In genomic region chr2:140457483-140457882, GRCh38 we compare ENCODE assay signal across 26 cellular contexts.
DNase-seq lines count a peak whose midpoint lies in the region; ATAC-seq and TF ChIP-seq lines count a peak whose summit lies in the region.
"Had no signal": no experiment of that assay in that cellular context is flagged by ENCODE, and none has a peak within 500 bp of the region (broad histone marks: within the 10 kb centered on the region; RNA-seq: fewer than 3 reads in every experiment).

No MANE protein-coding gene starts in this region.

- H3K9me3 Mint-ChIP-seq in CD4-positive, alpha-beta memory T cell: peaks cover 0 to 7% (median under 1%) of the 10 kb centered on the region in 8 donors
- H3K9me3 Mint-ChIP-seq in T-cell: peaks cover 0 to 6% (median 4%) of the 10 kb centered on the region in 3 donors

- no peaks in the 10 kb centered on the region for H3K9me3 ChIP-seq in CD4-positive, alpha-beta memory T cell (ENCODE audit: control insufficient read depth in 1 of 2, low read length in 2 of 2)
- H3K9me3 ChIP-seq: A549, BE2C, MG63, ovary, right lobe of liver, upper lobe of left lung had no signal

- TF ChIP-seq CTCF in choroid plexus epithelial cell (conservative IDR thresholded peaks at IDR 0.05; ENCODE audit: low read depth, low read length) (no peak), retinal pigment epithelial cell (conservative IDR thresholded peaks at IDR 0.05; ENCODE audit: low read depth, low read length) (no peak)

- no peaks in the 10 kb centered on the region for H3K36me3 ChIP-seq in CD4-positive, alpha-beta memory T cell (ENCODE audit: insufficient read depth, low read length)
- H3K36me3 ChIP-seq: BE2C, MG63, ovary, right lobe of liver, upper lobe of left lung had no signal

- H3K4me3 Mint-ChIP-seq in CD4-positive, alpha-beta memory T cell: no peak overlapping the region
- H3K4me3 Mint-ChIP-seq in T-cell: no peak overlapping the region
- H3K4me3 Mint-ChIP-seq: activated CD8-positive, alpha-beta T cell treated with anti-CD3 and anti-CD28 coated beads, Interleukin-2, amount 10 ng/mL, durations not matched to agents 7 days and 5 days; IgD-negative memory B cell; natural killer cell treated with Interleukin-12 subunit alpha and Interleukin-12 subunit beta and Interleukin-15 and Interleukin-18, amount 100 ng/mL, for 72 hours had no signal

- no peaks in the 10 kb centered on the region for H3K27me3 ChIP-seq in CD4-positive, alpha-beta memory T cell (ENCODE audit: insufficient read depth, low read length)
- H3K27me3 ChIP-seq: BE2C, MG63, ovary, right lobe of liver, upper lobe of left lung had no signal

- ATAC-seq in T-cell (replicated peaks in 1 of 4): no peak
- ATAC-seq: A549; activated CD8-positive, alpha-beta T cell treated with anti-CD3 and anti-CD28 coated beads, Interleukin-2, amount 10 ng/mL, durations not matched to agents 7 days and 5 days; left lobe of liver; natural killer cell treated with Interleukin-12 subunit alpha and Interleukin-12 subunit beta and Interleukin-15 and Interleukin-18, amount 100 ng/mL, for 72 hours; right lobe of liver had no signal

- no peaks in the 10 kb centered on the region for H3K4me1 Mint-ChIP-seq in CD4-positive, alpha-beta memory T cell
- no peaks in the 10 kb centered on the region for H3K4me1 Mint-ChIP-seq in T-cell
- H3K4me1 Mint-ChIP-seq: IgD-negative memory B cell had no signal

- H3K27me3 Mint-ChIP-seq in CD4-positive, alpha-beta memory T cell: no peaks in the 10 kb centered on the region
- no peaks in the 10 kb centered on the region for H3K27me3 Mint-ChIP-seq in T-cell
- H3K27me3 Mint-ChIP-seq: IgD-negative memory B cell; natural killer cell treated with Interleukin-12 subunit alpha and Interleukin-12 subunit beta and Interleukin-15 and Interleukin-18, amount 100 ng/mL, for 72 hours had no signal

- H3K36me3 Mint-ChIP-seq in CD4-positive, alpha-beta memory T cell: no peaks in the 10 kb centered on the region
- H3K36me3 Mint-ChIP-seq in T-cell: no peaks in the 10 kb centered on the region
- H3K36me3 Mint-ChIP-seq: IgD-negative memory B cell; natural killer cell treated with Interleukin-12 subunit alpha and Interleukin-12 subunit beta and Interleukin-15 and Interleukin-18, amount 100 ng/mL, for 72 hours had no signal

- no peak overlapping the region for H3K27ac Mint-ChIP-seq in CD4-positive, alpha-beta memory T cell
- no peak overlapping the region for H3K27ac Mint-ChIP-seq in T-cell
- H3K27ac Mint-ChIP-seq: activated CD8-positive, alpha-beta T cell treated with anti-CD3 and anti-CD28 coated beads, Interleukin-2, amount 10 ng/mL, durations not matched to agents 7 days and 5 days; IgD-negative memory B cell; natural killer cell treated with Interleukin-12 subunit alpha and Interleukin-12 subunit beta and Interleukin-15 and Interleukin-18, amount 100 ng/mL, for 72 hours had no signal

- peak; percentile 18 for DNase-seq in NCI-H748 (lab: John Stamatoyannopoulos, UW; ENCODE audit: unreplicated experiment)
- DNase-seq in NCI-H748 treated with DMSO at 0.1 percent for 48 hours (lab: John Stamatoyannopoulos, UW): no peak
- DNase-seq in NCI-H510A treated with DMSO at 0.1 percent for 48 hours (lab: John Stamatoyannopoulos, UW): peak; percentile 55
- DNase-seq in choroid plexus epithelial cell (ENCODE audit: low read depth): peak; percentile 40
- peak; percentile 79 for DNase-seq in retinal pigment epithelial cell (ENCODE audit: low read depth)
- DNase-seq in CD4-positive, alpha-beta memory T cell: no peak
- no peak for DNase-seq in T-cell
- DNase-seq in NCI-H1694 (lab: John Stamatoyannopoulos, UW): no peak
- DNase-seq: activated CD4-positive, CD25-positive, alpha-beta regulatory T cell treated with anti-CD3 and anti-CD28 coated beads, Interleukin-2, amount 50 U/mL, for 72 hours; activated CD8-positive, alpha-beta T cell treated with anti-CD3 and anti-CD28 coated beads, Interleukin-2, amount 10 ng/mL, durations not matched to agents 7 days and 5 days; activated naive CD4-positive, alpha-beta T cell; BE2C; Calu3; glutamatergic neuron; GOT3; MG63; NCI-H1436 treated with DMSO at 0.1 percent for 48 hours; NCI-H446 treated with DMSO at 0.1 percent for 48 hours; ovary; right lobe of liver; stimulated activated CD4-positive, alpha-beta T cell treated with anti-CD3 and anti-CD28 coated beads, Interleukin-15, amount 100 ng/mL, for 24 hours; upper lobe of left lung had no signal

- no peak overlapping the region for H3K27ac ChIP-seq in CD4-positive, alpha-beta memory T cell (ENCODE audit: low read depth, low read length)
- H3K27ac ChIP-seq: A549, ovary, right lobe of liver, upper lobe of left lung had no signal

- no peaks in the 10 kb centered on the region for H3K4me1 ChIP-seq in CD4-positive, alpha-beta memory T cell (ENCODE audit: insufficient read depth, low read length)
- H3K4me1 ChIP-seq: A549, BE2C, right lobe of liver, upper lobe of left lung had no signal

- POLR2A ChIA-PET in CD4-positive, alpha-beta memory T cell (lab: Charles Lee; ENCODE audit: partially characterized antibody): no interaction called here
- POLR2A ChIA-PET in T-cell (lab: Charles Lee): no interaction called here

- intact Hi-C loops in CD4-positive, alpha-beta memory T cell (cut with micrococcal nuclease): no loop called here

- CTCF ChIA-PET in CD4-positive, alpha-beta memory T cell (lab: Charles Lee; ENCODE audit: partially characterized antibody): no interaction called here
- CTCF ChIA-PET in T-cell (lab: Charles Lee): no interaction called here

- no peak overlapping the region for H3K4me3 ChIP-seq in choroid plexus epithelial cell (ENCODE audit: low read depth, low read length)
- H3K4me3 ChIP-seq in retinal pigment epithelial cell (ENCODE audit: low read length): no peak overlapping the region
- H3K4me3 ChIP-seq in CD4-positive, alpha-beta memory T cell (ENCODE audit: low read length in 2 of 2): no peak overlapping the region
- H3K4me3 ChIP-seq: A549, MG63, ovary, right lobe of liver, upper lobe of left lung had no signal

Comparison
In these comparisons a context has a peak if more than half of its experiments do, and no peak if none do; other contexts are left out.
1. DNase-seq: peak in NCI-H748 (single experiment), NCI-H510A treated with DMSO at 0.1 percent for 48 hours (single experiment), choroid plexus epithelial cell (single experiment) and retinal pigment epithelial cell (single experiment); none in NCI-H748 treated with DMSO at 0.1 percent for 48 hours (single experiment), CD4-positive, alpha-beta memory T cell (0 of 5), T-cell (0 of 34) and NCI-H1694 (single experiment).